1 cellular context compared by ENCODE assay signal in the genomic region with DNA sequence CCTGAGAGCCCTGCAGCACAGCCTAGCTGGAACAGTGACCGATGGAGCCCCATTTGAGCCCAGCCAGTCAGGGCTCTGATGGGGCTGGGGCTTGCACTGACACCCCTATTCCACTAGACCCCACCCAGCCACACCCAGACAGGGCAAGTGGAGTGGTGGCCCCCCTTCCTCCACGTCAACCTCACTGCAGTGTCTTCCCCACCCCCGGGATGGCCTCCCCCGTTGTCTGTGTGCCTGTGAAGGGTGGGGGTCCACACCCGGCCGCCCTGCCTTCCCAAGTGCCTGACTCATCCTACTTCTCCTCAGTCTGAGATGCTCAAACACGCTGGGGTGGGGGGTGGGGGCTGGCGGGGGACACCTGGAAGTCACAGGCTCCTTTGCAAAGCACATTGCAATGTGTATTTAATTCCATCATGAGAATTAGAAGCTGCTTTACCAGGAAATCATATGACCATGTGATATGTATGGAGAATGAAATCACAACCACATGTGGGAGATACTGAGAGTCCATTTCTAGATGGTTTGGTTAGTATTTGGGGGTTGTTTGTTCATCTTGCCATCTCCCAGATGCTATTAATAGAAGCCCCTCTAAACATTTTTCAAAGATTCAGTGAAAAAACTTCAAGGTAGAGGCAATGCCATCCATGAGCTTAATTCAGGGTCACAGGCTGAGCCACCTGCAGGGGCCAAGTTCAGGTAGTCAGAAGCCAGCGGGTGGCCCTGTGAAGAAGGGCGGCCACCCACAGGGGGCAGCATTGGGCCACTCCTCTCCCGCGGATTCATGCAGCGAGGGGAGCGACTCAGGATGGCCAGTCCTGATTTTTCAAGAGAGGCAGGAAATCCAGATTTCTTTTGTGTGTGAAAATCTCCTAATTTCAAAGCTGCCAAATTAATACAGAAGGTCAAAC.
TF ChIP-seq lines count a peak whose summit lies in the region.

No MANE protein-coding gene starts in this region.

TF ChIP-seq in K562, 482 proteins besides CTCF, POLR2A, EP300 and RAD21:
- no peak for TF ChIP-seq PHF8 (IDR thresholded peaks at IDR 0.05; ENCODE audit: borderline replicate concordance, low read length)
- no peak for TF ChIP-seq ERF (CRISPR knock-in tag; IDR thresholded peaks at IDR 0.05)
- TF ChIP-seq RFX1 (IDR thresholded peaks at IDR 0.05) = no peak
- peak; percentile 34; the same call in 1 of the 2 replicates for TF ChIP-seq HDAC2 (IDR thresholded peaks at IDR 0.05)
- TF ChIP-seq CHD4 (IDR thresholded peaks at IDR 0.05; ENCODE audit: insufficient read depth, insufficient replicate concordance, low read depth, low read length, poor library complexity, severe bottlenecking) = no peak
- TF ChIP-seq, protein P1, sequence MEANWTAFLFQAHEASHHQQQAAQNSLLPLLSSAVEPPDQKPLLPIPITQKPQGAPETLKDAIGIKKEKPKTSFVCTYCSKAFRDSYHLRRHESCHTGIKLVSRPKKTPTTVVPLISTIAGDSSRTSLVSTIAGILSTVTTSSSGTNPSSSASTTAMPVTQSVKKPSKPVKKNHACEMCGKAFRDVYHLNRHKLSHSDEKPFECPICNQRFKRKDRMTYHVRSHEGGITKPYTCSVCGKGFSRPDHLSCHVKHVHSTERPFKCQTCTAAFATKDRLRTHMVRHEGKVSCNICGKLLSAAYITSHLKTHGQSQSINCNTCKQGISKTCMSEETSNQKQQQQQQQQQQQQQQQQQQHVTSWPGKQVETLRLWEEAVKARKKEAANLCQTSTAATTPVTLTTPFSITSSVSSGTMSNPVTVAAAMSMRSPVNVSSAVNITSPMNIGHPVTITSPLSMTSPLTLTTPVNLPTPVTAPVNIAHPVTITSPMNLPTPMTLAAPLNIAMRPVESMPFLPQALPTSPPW (CRISPR knock-in tag; IDR thresholded peaks at IDR 0.05) = peak; percentile 40
- no peak for TF ChIP-seq SIX5 (IDR thresholded peaks at IDR 0.05; ENCODE audit: borderline replicate concordance in 1 of 2, insufficient read depth in 1 of 2, low read depth in 1 of 2, low read length in 2 of 2)
- no peak for TF ChIP-seq MYBL2 (IDR thresholded peaks at IDR 0.05; ENCODE audit: low read depth)
- TF ChIP-seq MYBL2 (CRISPR knock-in tag; IDR thresholded peaks at IDR 0.05; ENCODE audit: borderline replicate concordance) = no peak
- no peak for TF ChIP-seq MTA3 (IDR thresholded peaks at IDR 0.05; ENCODE audit: borderline replicate concordance)
- 0 out of 2 replicates have a peak, but pooled peaks have one; percentile 8 for TF ChIP-seq JUND (IDR thresholded peaks at IDR 0.05; ENCODE audit: borderline replicate concordance, low read depth, low read length)
- no peak for TF ChIP-seq JUND (tag; IDR thresholded peaks at IDR 0.05; ENCODE audit: borderline replicate concordance, low read depth, low read length)
- TF ChIP-seq KDM1A (IDR thresholded peaks at IDR 0.05) = peak; percentile 91 to 95
- TF ChIP-seq ZNF175 (CRISPR knock-in tag; IDR thresholded peaks at IDR 0.05; ENCODE audit: low read depth) = no peak
- TF ChIP-seq RB1 (IDR thresholded peaks at IDR 0.05; ENCODE audit: low read depth) = peak; percentile 61; the same call in 1 of the 2 replicates
- TF ChIP-seq FOXA1 (IDR thresholded peaks at IDR 0.05; ENCODE audit: borderline replicate concordance) = no peak
- 0 out of 2 replicates have a peak, but pooled peaks have one; percentile 52 for TF ChIP-seq XRCC5 (IDR thresholded peaks at IDR 0.05; ENCODE audit: low read depth, low read length)
- no peak for TF ChIP-seq TAF7 (tag; IDR thresholded peaks at IDR 0.05)
- TF ChIP-seq COPS2 (conservative IDR thresholded peaks at IDR 0.05) = no peak
- TF ChIP-seq SMARCE1 (IDR thresholded peaks at IDR 0.05) = no peak
- TF ChIP-seq CBFA2T3 (IDR thresholded peaks at IDR 0.05) = peak; percentile 18; the same call in 1 of the 2 replicates
- TF ChIP-seq, protein P2, sequence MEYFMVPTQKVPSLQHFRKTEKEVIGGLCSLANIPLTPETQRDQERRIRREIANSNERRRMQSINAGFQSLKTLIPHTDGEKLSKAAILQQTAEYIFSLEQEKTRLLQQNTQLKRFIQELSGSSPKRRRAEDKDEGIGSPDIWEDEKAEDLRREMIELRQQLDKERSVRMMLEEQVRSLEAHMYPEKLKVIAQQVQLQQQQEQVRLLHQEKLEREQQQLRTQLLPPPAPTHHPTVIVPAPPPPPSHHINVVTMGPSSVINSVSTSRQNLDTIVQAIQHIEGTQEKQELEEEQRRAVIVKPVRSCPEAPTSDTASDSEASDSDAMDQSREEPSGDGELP (CRISPR knock-in tag; IDR thresholded peaks at IDR 0.05; ENCODE audit: borderline replicate concordance) = 0 out of 2 replicates have a peak, but pooled peaks have one; percentile 48
- TF ChIP-seq, protein P3, sequence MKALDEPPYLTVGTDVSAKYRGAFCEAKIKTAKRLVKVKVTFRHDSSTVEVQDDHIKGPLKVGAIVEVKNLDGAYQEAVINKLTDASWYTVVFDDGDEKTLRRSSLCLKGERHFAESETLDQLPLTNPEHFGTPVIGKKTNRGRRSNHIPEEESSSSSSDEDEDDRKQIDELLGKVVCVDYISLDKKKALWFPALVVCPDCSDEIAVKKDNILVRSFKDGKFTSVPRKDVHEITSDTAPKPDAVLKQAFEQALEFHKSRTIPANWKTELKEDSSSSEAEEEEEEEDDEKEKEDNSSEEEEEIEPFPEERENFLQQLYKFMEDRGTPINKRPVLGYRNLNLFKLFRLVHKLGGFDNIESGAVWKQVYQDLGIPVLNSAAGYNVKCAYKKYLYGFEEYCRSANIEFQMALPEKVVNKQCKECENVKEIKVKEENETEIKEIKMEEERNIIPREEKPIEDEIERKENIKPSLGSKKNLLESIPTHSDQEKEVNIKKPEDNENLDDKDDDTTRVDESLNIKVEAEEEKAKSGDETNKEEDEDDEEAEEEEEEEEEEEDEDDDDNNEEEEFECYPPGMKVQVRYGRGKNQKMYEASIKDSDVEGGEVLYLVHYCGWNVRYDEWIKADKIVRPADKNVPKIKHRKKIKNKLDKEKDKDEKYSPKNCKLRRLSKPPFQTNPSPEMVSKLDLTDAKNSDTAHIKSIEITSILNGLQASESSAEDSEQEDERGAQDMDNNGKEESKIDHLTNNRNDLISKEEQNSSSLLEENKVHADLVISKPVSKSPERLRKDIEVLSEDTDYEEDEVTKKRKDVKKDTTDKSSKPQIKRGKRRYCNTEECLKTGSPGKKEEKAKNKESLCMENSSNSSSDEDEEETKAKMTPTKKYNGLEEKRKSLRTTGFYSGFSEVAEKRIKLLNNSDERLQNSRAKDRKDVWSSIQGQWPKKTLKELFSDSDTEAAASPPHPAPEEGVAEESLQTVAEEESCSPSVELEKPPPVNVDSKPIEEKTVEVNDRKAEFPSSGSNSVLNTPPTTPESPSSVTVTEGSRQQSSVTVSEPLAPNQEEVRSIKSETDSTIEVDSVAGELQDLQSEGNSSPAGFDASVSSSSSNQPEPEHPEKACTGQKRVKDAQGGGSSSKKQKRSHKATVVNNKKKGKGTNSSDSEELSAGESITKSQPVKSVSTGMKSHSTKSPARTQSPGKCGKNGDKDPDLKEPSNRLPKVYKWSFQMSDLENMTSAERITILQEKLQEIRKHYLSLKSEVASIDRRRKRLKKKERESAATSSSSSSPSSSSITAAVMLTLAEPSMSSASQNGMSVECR (CRISPR knock-in tag; IDR thresholded peaks at IDR 0.05) = no peak
- TF ChIP-seq CTBP1 (IDR thresholded peaks at IDR 0.05; ENCODE audit: borderline replicate concordance) = no peak
- TF ChIP-seq TARDBP (IDR thresholded peaks at IDR 0.05) = peak; percentile 77; the same call in 1 of the 2 replicates
- no peak for TF ChIP-seq GABPA (tag; conservative IDR thresholded peaks at IDR 0.05; ENCODE audit: low read depth)
- TF ChIP-seq RCOR1 (IDR thresholded peaks at IDR 0.05; ENCODE audit: borderline replicate concordance in 1 of 2, low read depth in 2 of 2, low read length in 2 of 2) = peak; percentile 86 to 90
- no peak for TF ChIP-seq FOSL1 (tag; conservative IDR thresholded peaks at IDR 0.05)
- TF ChIP-seq ZNF436 (CRISPR knock-in tag; IDR thresholded peaks at IDR 0.05) = no peak
- no peak for TF ChIP-seq SMARCA5 (IDR thresholded peaks at IDR 0.05)
- TF ChIP-seq SMC3 (conservative IDR thresholded peaks at IDR 0.05; ENCODE audit: insufficient read depth, low read depth, low read length) = peak; percentile 79
- TF ChIP-seq SETDB1 (IDR thresholded peaks at IDR 0.05; ENCODE audit: low read length) = no peak
- TF ChIP-seq, protein P4, sequence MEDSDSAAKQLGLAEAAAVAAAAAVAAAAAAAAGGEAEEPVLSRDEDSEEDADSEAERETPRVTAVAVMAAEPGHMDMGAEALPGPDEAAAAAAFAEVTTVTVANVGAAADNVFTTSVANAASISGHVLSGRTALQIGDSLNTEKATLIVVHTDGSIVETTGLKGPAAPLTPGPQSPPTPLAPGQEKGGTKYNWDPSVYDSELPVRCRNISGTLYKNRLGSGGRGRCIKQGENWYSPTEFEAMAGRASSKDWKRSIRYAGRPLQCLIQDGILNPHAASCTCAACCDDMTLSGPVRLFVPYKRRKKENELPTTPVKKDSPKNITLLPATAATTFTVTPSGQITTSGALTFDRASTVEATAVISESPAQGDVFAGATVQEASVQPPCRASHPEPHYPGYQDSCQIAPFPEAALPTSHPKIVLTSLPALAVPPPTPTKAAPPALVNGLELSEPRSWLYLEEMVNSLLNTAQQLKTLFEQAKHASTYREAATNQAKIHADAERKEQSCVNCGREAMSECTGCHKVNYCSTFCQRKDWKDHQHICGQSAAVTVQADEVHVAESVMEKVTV (CRISPR knock-in tag; IDR thresholded peaks at IDR 0.05) = peak; percentile 76
- TF ChIP-seq PHF21A (IDR thresholded peaks at IDR 0.05; ENCODE audit: borderline replicate concordance, low read depth) = peak; percentile 96
- TF ChIP-seq, protein P5, sequence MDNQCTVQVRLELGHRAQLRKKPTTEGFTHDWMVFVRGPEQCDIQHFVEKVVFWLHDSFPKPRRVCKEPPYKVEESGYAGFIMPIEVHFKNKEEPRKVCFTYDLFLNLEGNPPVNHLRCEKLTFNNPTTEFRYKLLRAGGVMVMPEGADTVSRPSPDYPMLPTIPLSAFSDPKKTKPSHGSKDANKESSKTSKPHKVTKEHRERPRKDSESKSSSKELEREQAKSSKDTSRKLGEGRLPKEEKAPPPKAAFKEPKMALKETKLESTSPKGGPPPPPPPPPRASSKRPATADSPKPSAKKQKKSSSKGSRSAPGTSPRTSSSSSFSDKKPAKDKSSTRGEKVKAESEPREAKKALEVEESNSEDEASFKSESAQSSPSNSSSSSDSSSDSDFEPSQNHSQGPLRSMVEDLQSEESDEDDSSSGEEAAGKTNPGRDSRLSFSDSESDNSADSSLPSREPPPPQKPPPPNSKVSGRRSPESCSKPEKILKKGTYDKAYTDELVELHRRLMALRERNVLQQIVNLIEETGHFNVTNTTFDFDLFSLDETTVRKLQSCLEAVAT (IDR thresholded peaks at IDR 0.05) = no peak
- TF ChIP-seq, protein P6, sequence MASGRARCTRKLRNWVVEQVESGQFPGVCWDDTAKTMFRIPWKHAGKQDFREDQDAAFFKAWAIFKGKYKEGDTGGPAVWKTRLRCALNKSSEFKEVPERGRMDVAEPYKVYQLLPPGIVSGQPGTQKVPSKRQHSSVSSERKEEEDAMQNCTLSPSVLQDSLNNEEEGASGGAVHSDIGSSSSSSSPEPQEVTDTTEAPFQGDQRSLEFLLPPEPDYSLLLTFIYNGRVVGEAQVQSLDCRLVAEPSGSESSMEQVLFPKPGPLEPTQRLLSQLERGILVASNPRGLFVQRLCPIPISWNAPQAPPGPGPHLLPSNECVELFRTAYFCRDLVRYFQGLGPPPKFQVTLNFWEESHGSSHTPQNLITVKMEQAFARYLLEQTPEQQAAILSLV (tag; IDR thresholded peaks at IDR 0.05) = no peak
- TF ChIP-seq ZNF408 (CRISPR knock-in tag; IDR thresholded peaks at IDR 0.05; ENCODE audit: low read depth) = no peak
- TF ChIP-seq HDAC1 (IDR thresholded peaks at IDR 0.05) = peak in 1 of 2 experiments; percentile 45; a peak in 2 of 4 replicates
- TF ChIP-seq MYC (IDR thresholded peaks at IDR 0.05; ENCODE audit: low read depth, low read length) = 0 out of 2 replicates have a peak, but pooled peaks have one; percentile 18
- TF ChIP-seq MYC (CRISPR knock-in tag; IDR thresholded peaks at IDR 0.05; ENCODE audit: borderline replicate concordance, low read depth) = no peak
- TF ChIP-seq, protein P7, sequence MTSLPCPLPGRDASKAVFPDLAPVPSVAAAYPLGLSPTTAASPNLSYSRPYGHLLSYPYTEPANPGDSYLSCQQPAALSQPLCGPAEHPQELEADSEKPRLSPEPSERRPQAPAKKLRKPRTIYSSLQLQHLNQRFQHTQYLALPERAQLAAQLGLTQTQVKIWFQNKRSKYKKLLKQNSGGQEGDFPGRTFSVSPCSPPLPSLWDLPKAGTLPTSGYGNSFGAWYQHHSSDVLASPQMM (CRISPR knock-in tag; IDR thresholded peaks at IDR 0.05) = no peak
- no peak for TF ChIP-seq SMAD1 (IDR thresholded peaks at IDR 0.05; ENCODE audit: low read depth, low read length, partially characterized antibody)
- peak in 1 of 3 experiments; percentile 6 for TF ChIP-seq YY1 (IDR thresholded peaks at IDR 0.05; ENCODE audit: borderline replicate concordance in 1 of 3, control insufficient read depth in 1 of 3, extremely low read depth in 1 of 3, insufficient read depth in 3 of 3, insufficient read length in 1 of 3, insufficient replicate concordance in 2 of 3, low read depth in 1 of 3, low read length in 2 of 3)
- TF ChIP-seq TEAD4 (IDR thresholded peaks at IDR 0.05; ENCODE audit: low read length) = no peak
- TF ChIP-seq TEAD4 (CRISPR knock-in tag; IDR thresholded peaks at IDR 0.05; ENCODE audit: borderline replicate concordance) = no peak
- peak in 1 of 2 experiments; percentile 52; a peak in 1 of 4 replicates for TF ChIP-seq MAZ (CRISPR knock-in tag; conservative IDR thresholded peaks at IDR 0.05 in 1 of 2, IDR thresholded peaks at IDR 0.05 in 1 of 2)
- no peak for TF ChIP-seq XRCC4 (IDR thresholded peaks at IDR 0.05; ENCODE audit: extremely low read depth, insufficient read depth, insufficient read length)
- no peak for TF ChIP-seq NUFIP1 (IDR thresholded peaks at IDR 0.05; ENCODE audit: partially characterized antibody)
